ENCODE assay signal across 10 cellular contexts in the genomic region with DNA sequence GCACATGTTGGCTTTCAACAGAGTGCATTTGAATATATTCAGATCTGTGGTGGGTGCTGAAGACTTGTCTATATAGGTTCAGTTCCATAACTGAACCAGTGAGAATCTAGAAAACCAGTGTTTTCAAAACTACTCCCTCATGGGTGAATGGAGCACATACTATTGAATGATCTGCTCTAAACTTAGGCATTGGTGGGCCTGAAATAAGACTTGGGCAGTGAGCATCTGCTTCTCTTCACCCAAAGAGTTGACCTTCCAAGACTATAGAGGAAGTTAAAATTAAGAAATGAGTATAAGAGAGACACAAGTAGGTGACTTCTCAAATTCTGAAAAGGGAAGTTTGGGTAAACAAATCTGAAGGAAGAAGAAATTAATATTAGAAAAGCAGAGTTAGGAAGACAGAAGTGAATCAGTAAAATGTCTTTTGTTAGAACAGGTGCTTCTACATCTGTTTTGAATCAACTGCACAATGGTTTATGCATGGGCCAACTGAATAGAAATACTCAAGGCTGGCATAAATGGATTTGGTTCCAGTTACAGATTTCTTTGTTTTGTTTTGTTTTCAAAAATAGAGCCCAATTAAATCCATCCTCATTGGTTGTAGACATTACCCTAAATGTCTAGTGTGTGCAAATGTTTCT. TPM values are rescaled to one million over a fixed set of nuclear protein-coding genes. Genes with fewer than 3 reads are reported as not detected.
A peak's percentile ranks its signal among the peaks of the same experiment; 100 is the strongest.
DNase-seq lines count a peak whose midpoint lies in the region; ATAC-seq and TF ChIP-seq lines count a peak whose summit lies in the region.
"Had no signal": no experiment of that assay in that cellular context is flagged by ENCODE, and none has a peak within 500 bp of the region (broad histone marks: within the 10 kb centered on the region; RNA-seq: fewer than 3 reads in every experiment).

No MANE protein-coding gene starts in this region.

- peak overlapping the region; percentile 54 for H3K4me3 ChIP-seq in ACC112 (ENCODE audit: low read depth, low read length)
- H3K4me3 ChIP-seq in hepatocyte: no peak overlapping the region

- no peaks in the 10 kb centered on the region for H3K27me3 Mint-ChIP-seq in activated T-helper 1 cell treated with anti-CD3 and anti-CD28 coated beads, Interleukin-12 subunit alpha, Interleukin-12 subunit beta, Interleukin-2, Interleukin-4 antibody, amounts not matched to agents 30 ng/mL and 10 ng/mL and 1 ng/mL, durations not matched to agents 14 hours and 24 hours and 36 hours (ENCODE audit: insufficient read depth)
- H3K27me3 Mint-ChIP-seq in nephron progenitor cell (ENCODE audit: low read depth, poor library complexity): no peaks in the 10 kb centered on the region

- H4K20me1 ChIP-seq in hepatocyte (ENCODE audit: insufficient read depth, poor library complexity, severe bottlenecking): no peaks in the 10 kb centered on the region

- peak overlapping the region; percentile 84 for H3K27ac ChIP-seq in ACC112 (ENCODE audit: low read depth, low read length)
- H3K27ac ChIP-seq in hepatocyte: no peak overlapping the region

- H3K4me1 Mint-ChIP-seq in activated T-helper 1 cell treated with anti-CD3 and anti-CD28 coated beads, Interleukin-12 subunit alpha, Interleukin-12 subunit beta, Interleukin-2, Interleukin-4 antibody, amounts not matched to agents 30 ng/mL and 10 ng/mL and 1 ng/mL, durations not matched to agents 14 hours and 24 hours and 36 hours (ENCODE audit: low read depth): no peaks in the 10 kb centered on the region
- H3K4me1 Mint-ChIP-seq in nephron progenitor cell: peaks cover 4% of the 10 kb centered on the region
- H3K4me1 Mint-ChIP-seq: activated naive CD8-positive, alpha-beta T cell treated with anti-CD3 and anti-CD28 coated beads, Interleukin-2, amount 50 U/mL, for 24 hours; neural crest cell had no signal

- H3K27ac Mint-ChIP-seq in activated T-helper 1 cell treated with anti-CD3 and anti-CD28 coated beads, Interleukin-12 subunit alpha, Interleukin-12 subunit beta, Interleukin-2, Interleukin-4 antibody, amounts not matched to agents 30 ng/mL and 10 ng/mL and 1 ng/mL, durations not matched to agents 14 hours and 24 hours and 36 hours: no peak overlapping the region
- no peak overlapping the region for H3K27ac Mint-ChIP-seq in nephron progenitor cell
- H3K27ac Mint-ChIP-seq: activated naive CD8-positive, alpha-beta T cell treated with anti-CD3 and anti-CD28 coated beads, Interleukin-2, amount 50 U/mL, for 24 hours had no signal

- intact Hi-C loops in Right ventricle myocardium superior (cut with DNase I): no loop called here
- intact Hi-C loops in activated T-helper 1 cell treated with anti-CD3 and anti-CD28 coated beads, Interleukin-12 subunit alpha, Interleukin-12 subunit beta, Interleukin-2, Interleukin-4 antibody, amounts not matched to agents 30 ng/mL and 10 ng/mL and 1 ng/mL, durations not matched to agents 14 hours and 24 hours and 36 hours (cut with micrococcal nuclease): no loop called here

- TF ChIP-seq CTCF in hepatocyte (IDR thresholded peaks at IDR 0.05; ENCODE audit: poor library complexity): no peak
- no peak for TF ChIP-seq CTCF in nephron progenitor cell (IDR thresholded peaks at IDR 0.05)

- no peaks in the 10 kb centered on the region for H3K9me3 ChIP-seq in hepatocyte (ENCODE audit: low read depth)

- peaks cover 11% of the 10 kb centered on the region for H3K36me3 ChIP-seq in ACC112 (ENCODE audit: insufficient read depth, low read length)
- H3K36me3 ChIP-seq in hepatocyte (replicated peaks; ENCODE audit: insufficient read depth, low read depth): no peaks in the 10 kb centered on the region

- no peak overlapping the region for H3K4me3 Mint-ChIP-seq in activated T-helper 1 cell treated with anti-CD3 and anti-CD28 coated beads, Interleukin-12 subunit alpha, Interleukin-12 subunit beta, Interleukin-2, Interleukin-4 antibody, amounts not matched to agents 30 ng/mL and 10 ng/mL and 1 ng/mL, durations not matched to agents 14 hours and 24 hours and 36 hours
- no peak overlapping the region for H3K4me3 Mint-ChIP-seq in nephron progenitor cell
- H3K4me3 Mint-ChIP-seq: activated naive CD8-positive, alpha-beta T cell treated with anti-CD3 and anti-CD28 coated beads, Interleukin-2, amount 50 U/mL, for 24 hours; neural crest cell had no signal

- H3K4me1 ChIP-seq in ACC112 (ENCODE audit: control insufficient read depth, insufficient read depth, low read length, unreplicated experiment) (peaks cover 33% of the 10 kb centered on the region), hepatocyte (ENCODE audit: insufficient read depth) (no peaks in the 10 kb centered on the region)

- H3K4me2 ChIP-seq in hepatocyte: no peak overlapping the region

- DNase-seq in NCI-H69 (lab: John Stamatoyannopoulos, UW): peak; percentile 83
- no peak for DNase-seq in Right ventricle myocardium superior
- no peak for DNase-seq in activated T-helper 1 cell treated with anti-CD3 and anti-CD28 coated beads, Interleukin-12 subunit alpha, Interleukin-12 subunit beta, Interleukin-2, Interleukin-4 antibody, amounts not matched to agents 30 ng/mL and 10 ng/mL and 1 ng/mL, durations not matched to agents 14 hours and 24 hours and 36 hours (ENCODE audit: low spot score)
- no peak for DNase-seq in hepatocyte (ENCODE audit: low spot score)
- no peak for DNase-seq in nephron progenitor cell
- DNase-seq: activated naive CD8-positive, alpha-beta T cell treated with anti-CD3 and anti-CD28 coated beads, Interleukin-2, amount 50 U/mL, for 24 hours had no signal

- peaks cover 21% of the 10 kb centered on the region for H3K9me3 Mint-ChIP-seq in activated T-helper 1 cell treated with anti-CD3 and anti-CD28 coated beads, Interleukin-12 subunit alpha, Interleukin-12 subunit beta, Interleukin-2, Interleukin-4 antibody, amounts not matched to agents 30 ng/mL and 10 ng/mL and 1 ng/mL, durations not matched to agents 14 hours and 24 hours and 36 hours
- peaks cover 34% of the 10 kb centered on the region for H3K9me3 Mint-ChIP-seq in nephron progenitor cell

- H3K27me3 ChIP-seq in ACC112 (ENCODE audit: insufficient read depth, low read length) (no peaks in the 10 kb centered on the region), hepatocyte (no peaks in the 10 kb centered on the region)

- H2AFZ ChIP-seq in ACC112 (ENCODE audit: low read length, unreplicated experiment): peak overlapping the region; percentile 6
- H2AFZ ChIP-seq in hepatocyte: no peak overlapping the region

- no peaks in the 10 kb centered on the region for H3K9me2 ChIP-seq in hepatocyte (replicated peaks; ENCODE audit: insufficient read depth)

- H3K79me2 ChIP-seq in ACC112 (ENCODE audit: control insufficient read depth, insufficient read depth, low read length, unreplicated experiment) (peaks cover 81% of the 10 kb centered on the region), hepatocyte (peaks cover 64% of the 10 kb centered on the region)

- peak; percentile 72 for ATAC-seq in GM19372 (IDR thresholded peaks at IDR 0.05; ENCODE audit: low read depth, unreplicated experiment)
- peak; percentile 81 for ATAC-seq in HG03060 (IDR thresholded peaks at IDR 0.05; ENCODE audit: low read depth, unreplicated experiment)
- no peak for ATAC-seq in Right ventricle myocardium superior (ENCODE audit: poor library complexity)
- ATAC-seq: activated naive CD8-positive, alpha-beta T cell treated with anti-CD3 and anti-CD28 coated beads, Interleukin-2, amount 50 U/mL, for 24 hours had no signal

- no peaks in the 10 kb centered on the region for H3K36me3 Mint-ChIP-seq in activated T-helper 1 cell treated with anti-CD3 and anti-CD28 coated beads, Interleukin-12 subunit alpha, Interleukin-12 subunit beta, Interleukin-2, Interleukin-4 antibody, amounts not matched to agents 30 ng/mL and 10 ng/mL and 1 ng/mL, durations not matched to agents 14 hours and 24 hours and 36 hours (ENCODE audit: low read depth)
- peaks cover 34% of the 10 kb centered on the region for H3K36me3 Mint-ChIP-seq in nephron progenitor cell (ENCODE audit: low read depth)

RNA-seq across cellular contexts. Expression of gene ALCAM, which starts 19.3 kb away (rescaled TPM):
- total RNA-seq in Right ventricle myocardium superior (3.5 TPM), hepatocyte (132 and 134 TPM in 2 replicates)
- 24.9 and 25.2 TPM in 2 replicates for total RNA-seq in activated T-helper 1 cell treated with anti-CD3 and anti-CD28 coated beads, Interleukin-12 subunit alpha, Interleukin-12 subunit beta, Interleukin-2, Interleukin-4 antibody, amounts not matched to agents 30 ng/mL and 10 ng/mL and 1 ng/mL, durations not matched to agents 14 hours and 24 hours and 36 hours
- 55.9 and 58.0 TPM in 2 replicates for polyA plus RNA-seq in hepatocyte
